ENCODE assay signal across 18 cellular contexts in genomic region chr19:8453616-8454015, GRCh38.
A peak's percentile ranks its signal among the peaks of the same experiment; 100 is the strongest.
DNase-seq lines count a peak whose midpoint lies in the region; ATAC-seq and TF ChIP-seq lines count a peak whose summit lies in the region.
"Had no signal": no experiment of that assay in that cellular context is flagged by ENCODE, and none has a peak within 500 bp of the region (broad histone marks: within the 10 kb centered on the region; RNA-seq: fewer than 3 reads in every experiment).

No MANE protein-coding gene starts in this region.

- no peak for ATAC-seq in effector memory CD8-positive, alpha-beta T cell (replicated peaks)
- ATAC-seq in HG02623 (IDR thresholded peaks at IDR 0.05; ENCODE audit: unreplicated experiment) (no peak), GM19467 (IDR thresholded peaks at IDR 0.05; ENCODE audit: unreplicated experiment) (no peak)
- ATAC-seq: esophagus mucosa, gastroesophageal sphincter, HepG2 had no signal

- CTCF ChIA-PET in HEK293 (lab: Yijun Ruan, JAX) = interaction anchor here (0.6 to 1.1 kb wide), 5 partner anchors 10 to 125 kb away, joined by 3 read pairs; no protein-coding TSS in a partner anchor

- H3K4me3 ChIP-seq in BLaER1 treated with 17β-estradiol and CSF1 and Interleukin-3, amounts not matched to agents 10 nM and 100 nM = no peak overlapping the region
- H3K4me3 ChIP-seq in HEK293 (ENCODE audit: low read depth, low read length) (no peak overlapping the region), parathyroid adenoma (ENCODE audit: low read depth, low read length) (no peak overlapping the region), foreskin fibroblast (ENCODE audit: low read depth in 1 of 2, low read length in 2 of 2) (no peak overlapping the region)
- H3K4me3 ChIP-seq: gastroesophageal sphincter had no signal

- H3K9me3 ChIP-seq in BLaER1 treated with 17β-estradiol and CSF1 and Interleukin-3, amounts not matched to agents 10 nM and 100 nM (replicated peaks in 1 of 11) = no peaks in the 10 kb centered on the region
- H3K9me3 ChIP-seq in HEK293 (ENCODE audit: control insufficient read depth, insufficient read depth, low read depth, low read length) (no peaks in the 10 kb centered on the region), parathyroid adenoma (ENCODE audit: control insufficient read depth, low read length) (no peaks in the 10 kb centered on the region)
- H3K9me3 ChIP-seq: gastroesophageal sphincter had no signal

- H3K9me3 Mint-ChIP-seq in effector memory CD8-positive, alpha-beta T cell = no peaks in the 10 kb centered on the region
- H3K9me3 Mint-ChIP-seq: HFFc6 had no signal

- H3K4me1 Mint-ChIP-seq in effector memory CD8-positive, alpha-beta T cell (ENCODE audit: low read depth in 2 of 2) = peaks cover 59 to 85% of the 10 kb centered on the region in 2 donors

- no peak overlapping the region for H2AFZ ChIP-seq in parathyroid adenoma

- H3K27me3 ChIP-seq in BLaER1 treated with 17β-estradiol and CSF1 and Interleukin-3, amounts not matched to agents 10 nM and 100 nM = no peaks in the 10 kb centered on the region
- no peaks in the 10 kb centered on the region for H3K27me3 ChIP-seq in parathyroid adenoma (ENCODE audit: control insufficient read depth, insufficient read depth, low read length)
- H3K27me3 ChIP-seq: gastroesophageal sphincter had no signal

- peaks cover 84% of the 10 kb centered on the region for H3K79me2 ChIP-seq in parathyroid adenoma

- H3K27ac Mint-ChIP-seq in effector memory CD8-positive, alpha-beta T cell = peak overlapping the region in 1 of 2 donors; percentile 62
- H3K27ac Mint-ChIP-seq: HFFc6 had no signal

- peaks cover 60% of the 10 kb centered on the region for H3K36me3 Mint-ChIP-seq in effector memory CD8-positive, alpha-beta T cell (ENCODE audit: insufficient read depth)

- peak overlapping the region in 1 of 11 experiments; percentile 36; a peak in 1 of 22 replicates for H3K9ac ChIP-seq in BLaER1 treated with 17β-estradiol and CSF1 and Interleukin-3, amounts not matched to agents 10 nM and 100 nM
- H3K9ac ChIP-seq in parathyroid adenoma = no peak overlapping the region

- peak overlapping the region; percentile 41 to 53 for H3K4me3 Mint-ChIP-seq in effector memory CD8-positive, alpha-beta T cell
- H3K4me3 Mint-ChIP-seq: HFFc6 had no signal

- no peaks in the 10 kb centered on the region for H3K27me3 Mint-ChIP-seq in effector memory CD8-positive, alpha-beta T cell

- peaks cover 44 to 81% (median 64%) of the 10 kb centered on the region in 10 experiments for H3K4me1 ChIP-seq in BLaER1 treated with 17β-estradiol and CSF1 and Interleukin-3, amounts not matched to agents 10 nM and 100 nM
- H3K4me1 ChIP-seq in HEK293 (ENCODE audit: control insufficient read depth, insufficient read depth, low read length) (peaks cover 48% of the 10 kb centered on the region), parathyroid adenoma (peaks cover 49% of the 10 kb centered on the region)

- peak overlapping the region in 7 of 11 experiments; percentile 0 to 42 (median 6); a peak in 6 of 22 replicates for H3K4me2 ChIP-seq in BLaER1 treated with 17β-estradiol and CSF1 and Interleukin-3, amounts not matched to agents 10 nM and 100 nM
- H3K4me2 ChIP-seq in parathyroid adenoma (ENCODE audit: low read length) = peak overlapping the region; percentile 14

- POLR2A ChIA-PET in HEK293 (lab: Yijun Ruan, JAX) = interaction anchor here (1.8 to 2.0 kb wide), 2 partner anchors 8 to 60 kb away, joined by 5 to 8 read pairs; partner anchors contain the start of gene ZNF414

- DNase-seq in effector memory CD8-positive, alpha-beta T cell = no peak
- DNase-seq in foreskin fibroblast = no peak
- DNase-seq: activated CD4-positive, alpha-beta T cell treated with anti-CD3 and anti-CD28 coated beads for 4 hours; activated CD8-positive, alpha-beta memory T cell treated with anti-CD3 and anti-CD28 coated beads, Interleukin-2, amount 50 U/mL, for 48 hours; anterior cingulate cortex; cerebellar nuclear complex; HFFc6; NCI-H1417; NCI-H510A; retina had no signal

- peaks cover 72 to 100% (median 95%) of the 10 kb centered on the region in 11 experiments for H3K36me3 ChIP-seq in BLaER1 treated with 17β-estradiol and CSF1 and Interleukin-3, amounts not matched to agents 10 nM and 100 nM
- H3K36me3 ChIP-seq in HEK293 (ENCODE audit: control insufficient read depth in 2 of 2, insufficient read depth in 1 of 2, low read length in 2 of 2) (peaks cover 23 to 65% of the 10 kb centered on the region in 2 experiments), parathyroid adenoma (ENCODE audit: control insufficient read depth, insufficient read depth, low read length) (no peaks in the 10 kb centered on the region)

- H4K20me1 ChIP-seq in BLaER1 treated with 17β-estradiol and CSF1 and Interleukin-3, amounts not matched to agents 10 nM and 100 nM = peaks cover 98 to 100% (median 100%) of the 10 kb centered on the region in 11 experiments

- TF ChIP-seq CTCF in HEK293 (tag by site-specific recombination; IDR thresholded peaks at IDR 0.05) (no peak), parathyroid adenoma (IDR thresholded peaks at IDR 0.05) (no peak), foreskin fibroblast (IDR thresholded peaks at IDR 0.05; ENCODE audit: low read depth, low read length) (no peak)

- no peak overlapping the region for H3K27ac ChIP-seq in BLaER1 treated with 17β-estradiol and CSF1 and Interleukin-3, amounts not matched to agents 10 nM and 100 nM
- H3K27ac ChIP-seq in HEK293 (ENCODE audit: extremely low read depth, low read depth, low read length) (0 out of 2 replicates have a peak overlapping the region, but pooled peaks have one; percentile 5), parathyroid adenoma (no peak overlapping the region)
- H3K27ac ChIP-seq: gastroesophageal sphincter had no signal

TF ChIP-seq in HEK293, 187 proteins besides CTCF, POLR2A, EP300 and RAD21:
- TF ChIP-seq ZNF544 (tag by site-specific recombination; IDR thresholded peaks at IDR 0.05) (no peak), PRDM10 (tag by site-specific recombination; IDR thresholded peaks at IDR 0.05) (peak; percentile 55; the same call in 1 of the 2 replicates)
TF ChIP-seq in HEK293: peak in this region for 1.
